In genomic region chr3:13462125-13462629, GRCh38 we compare ENCODE assay signal across 1 cellular context.
TF ChIP-seq lines count a peak whose summit lies in the region.

No MANE protein-coding gene starts in this region.

TF ChIP-seq in K562, 482 proteins besides CTCF, POLR2A, EP300 and RAD21:
- TF ChIP-seq ZNF384 (IDR thresholded peaks at IDR 0.05; ENCODE audit: low read depth, low read length) (peak; percentile 70; the same call in 1 of the 2 replicates), E2F5 (CRISPR knock-in tag; IDR thresholded peaks at IDR 0.05) (no peak), ZFX (CRISPR knock-in tag; IDR thresholded peaks at IDR 0.05) (no peak), ADNP (tag; IDR thresholded peaks at IDR 0.05) (no peak), SOX6 (IDR thresholded peaks at IDR 0.05) (no peak), CEBPG (CRISPR knock-in tag; IDR thresholded peaks at IDR 0.05) (peak; percentile 23; the same call in 1 of the 2 replicates), CEBPG (tag; conservative IDR thresholded peaks at IDR 0.05 in 1 of 2, IDR thresholded peaks at IDR 0.05 in 1 of 2) (no peak), ATF3 (IDR thresholded peaks at IDR 0.05) (peak; percentile 52), ATF3 (CRISPR knock-in tag; conservative IDR thresholded peaks at IDR 0.05) (no peak), NFE2 (IDR thresholded peaks at IDR 0.05; ENCODE audit: low read depth) (no peak), ZBTB9 (CRISPR knock-in tag; IDR thresholded peaks at IDR 0.05) (no peak), BCOR (IDR thresholded peaks at IDR 0.05) (0 out of 2 replicates have a peak, but pooled peaks have one; percentile 32), PHF8 (IDR thresholded peaks at IDR 0.05; ENCODE audit: borderline replicate concordance, low read length) (no peak), TRIM24 (IDR thresholded peaks at IDR 0.05) (peak in 1 of 2 experiments; percentile 30; a peak in 1 of 4 replicates)
